ENCODE assay signal across 8 cellular contexts in genomic region chr3:50242778-50243551, GRCh38. TPM values are rescaled to one million over a fixed set of nuclear protein-coding genes. Genes with fewer than 3 reads are reported as not detected.
DNase-seq lines count a peak whose midpoint lies in the region; ATAC-seq, FAIRE-seq and TF ChIP-seq lines count a peak whose summit lies in the region.

No MANE protein-coding gene starts in this region.

- H3K9ac ChIP-seq in HepG2 (ENCODE audit: insufficient read depth, low read depth, low read length) (no peak overlapping the region), subcutaneous abdominal adipose tissue (ENCODE audit: low read length in 5 of 5) (peak overlapping the region; percentile 38 to 87 (median 67))

- TF ChIP-seq RAD21 in HepG2 (CRISPR knock-in tag; IDR thresholded peaks at IDR 0.05) = no peak

- TF ChIP-seq POLR2A in HepG2 (IDR thresholded peaks at IDR 0.05; ENCODE audit: insufficient read depth in 1 of 2, low read depth in 2 of 2, low read length in 2 of 2) = no peak

- 84% methylated on average over 8 of the region's 14 CpGs for WGBS in HepG2 (ENCODE audit: low lambda C conversion rate)

- H4K20me1 ChIP-seq in HepG2 (ENCODE audit: insufficient read depth, low read length) = no peaks in the 10 kb centered on the region

- peaks cover 27% of the 10 kb centered on the region for H3K79me2 ChIP-seq in HepG2 (ENCODE audit: insufficient read depth, low read length)

- no peaks in the 10 kb centered on the region for H3K4me1 Mint-ChIP-seq in Caco-2 (ENCODE audit: low read depth, unreplicated experiment)

- in situ Hi-C loops in HepG2 (cut with HindIII; ENCODE audit: extremely low pct_ligation_motif_present, low pct_unique_long_range_greater_than_20kb) = no loop called here

- FAIRE-seq in HepG2 (lab: Jason Lieb, UNC) = no peak

- H3K27me3 Mint-ChIP-seq in Caco-2 (ENCODE audit: insufficient read depth, unreplicated experiment) = no peaks in the 10 kb centered on the region

- H3K4me1 ChIP-seq in HepG2 (ENCODE audit: insufficient read depth, low read length) (peaks cover 33% of the 10 kb centered on the region), subcutaneous abdominal adipose tissue (ENCODE audit: control insufficient read depth in 5 of 5, insufficient read depth in 5 of 5, low read length in 5 of 5) (peaks cover 34 to 98% (median 96%) of the 10 kb centered on the region in 5 donors), Caco-2 (peaks cover 9% of the 10 kb centered on the region)

- 0 out of 5 replicates have a peak, but pooled peaks cover 0 to 9% of the 10 kb centered on the region in 2 experiments for H3K36me3 ChIP-seq in HepG2 (replicated peaks in 1 of 2; ENCODE audit: control insufficient read depth in 1 of 2, insufficient read depth in 2 of 2, low read length in 2 of 2)
- H3K36me3 ChIP-seq in subcutaneous abdominal adipose tissue (ENCODE audit: control insufficient read depth in 5 of 5, insufficient read depth in 5 of 5, low read length in 5 of 5) = peaks cover 0 to 30% (median 19%) of the 10 kb centered on the region in 5 donors
- no peaks in the 10 kb centered on the region; the same call in none of the 2 replicates for H3K36me3 ChIP-seq in Caco-2 (ENCODE audit: control insufficient read depth, insufficient read depth, low read length)

- no peak overlapping the region for H3K4me3 Mint-ChIP-seq in Caco-2 (ENCODE audit: unreplicated experiment)

- no peak overlapping the region for H3K27ac Mint-ChIP-seq in Caco-2 (ENCODE audit: unreplicated experiment)

- H3K9me3 ChIP-seq in HepG2 (ENCODE audit: low read length) = no peaks in the 10 kb centered on the region
- no peaks in the 10 kb centered on the region for H3K9me3 ChIP-seq in subcutaneous abdominal adipose tissue (ENCODE audit: control insufficient read depth in 5 of 5, low read length in 5 of 5)
- no peaks in the 10 kb centered on the region for H3K9me3 ChIP-seq in Caco-2

- H3K36me3 Mint-ChIP-seq in Caco-2 (ENCODE audit: insufficient read depth, unreplicated experiment) = peaks cover 15% of the 10 kb centered on the region

- TF ChIP-seq EP300 in HepG2 (IDR thresholded peaks at IDR 0.05; ENCODE audit: low read depth in 2 of 2, low read length in 2 of 2) (no peak), HepG2 (CRISPR knock-in tag; IDR thresholded peaks at IDR 0.05; ENCODE audit: borderline replicate concordance) (no peak)

- H2AFZ ChIP-seq in HepG2 (ENCODE audit: low read length) = no peak overlapping the region

- ATAC-seq in HepG2 (no peak), HG03135 (IDR thresholded peaks at IDR 0.05; ENCODE audit: unreplicated experiment) (no peak)

- TF ChIP-seq CTCF in RWPE1 (conservative IDR thresholded peaks at IDR 0.05; ENCODE audit: low read depth) = no peak
- TF ChIP-seq CTCF in HepG2 (CRISPR knock-in tag; IDR thresholded peaks at IDR 0.05) = no peak
- no peak for TF ChIP-seq CTCF in Caco-2 (IDR thresholded peaks at IDR 0.05; ENCODE audit: insufficient read depth in 1 of 2, low read depth in 1 of 2, low read length in 1 of 2, severe bottlenecking in 1 of 2, unreplicated experiment in 1 of 2)

- DNase-seq in EH (ENCODE audit: low read depth) (peak; percentile 72), RWPE1 (ENCODE audit: low spot score) (no peak), caudate nucleus (lab: John Stamatoyannopoulos, UW) (peak in 9 of 61 donors; percentile 13 to 53 (median 22)), HepG2 (ENCODE audit: low spot score) (no peak), Caco-2 (no peak), HuH-7.5 (ENCODE audit: low spot score) (no peak)

- H3K9me3 Mint-ChIP-seq in Caco-2 (ENCODE audit: unreplicated experiment) = no peaks in the 10 kb centered on the region

- POLR2A ChIA-PET in RWPE1 (lab: Yijun Ruan, JAX; ENCODE audit: low non-redundant PET) (no interaction called here), HepG2 (lab: Yijun Ruan, JAX) (interaction anchor here (1.4 kb wide), 1 partner anchor 17 kb away, joined by 3 read pairs; no protein-coding TSS in a partner anchor), Caco-2 (lab: Charles Lee) (interaction anchor here (0.5 kb wide), 1 partner anchor 326 kb away, joined by 8 read pairs; the partner anchor contains the start of gene HEMK1)

- intact Hi-C loops in HepG2 (cut with micrococcal nuclease; ENCODE audit: unreplicated experiment) = no loop called here
- intact Hi-C loops in Caco-2 (cut with micrococcal nuclease; ENCODE audit: unreplicated experiment) = no loop called here

- H3K27me3 ChIP-seq in HepG2 (ENCODE audit: control insufficient read depth in 1 of 2, insufficient read depth in 2 of 2, low read length in 2 of 2) (no peaks in the 10 kb centered on the region), subcutaneous abdominal adipose tissue (ENCODE audit: control insufficient read depth in 5 of 5, insufficient read depth in 4 of 5, low read length in 5 of 5) (no peaks in the 10 kb centered on the region), Caco-2 (replicated peaks; ENCODE audit: control insufficient read depth, insufficient read depth, low read length) (no peaks in the 10 kb centered on the region)

- CTCF ChIA-PET in RWPE1 (lab: Yijun Ruan, JAX) = interaction anchor here (0.6 to 1.1 kb wide), 3 partner anchors 16 to 122 kb away, joined by 3 to 5 read pairs (median 4); no protein-coding TSS in a partner anchor
- CTCF ChIA-PET in HepG2 (lab: Yijun Ruan, JAX; ENCODE audit: low intra/inter-chr PET ratio, low total read pairs) = interaction anchor here (1.7 kb wide), 1 partner anchor 15 kb away, joined by 3 read pairs; no protein-coding TSS in a partner anchor
- CTCF ChIA-PET in Caco-2 (lab: Charles Lee) = interaction anchor here (0.9 kb wide), 1 partner anchor 13 kb away, joined by 3 read pairs; no protein-coding TSS in a partner anchor

- H3K4me3 ChIP-seq in HepG2 (replicated peaks in 1 of 3; ENCODE audit: insufficient read depth in 1 of 3, low read depth in 2 of 3, low read length in 3 of 3) (no peak overlapping the region), subcutaneous abdominal adipose tissue (ENCODE audit: low read depth in 1 of 5, low read length in 5 of 5) (peak overlapping the region; percentile 3 to 48 (median 43)), Caco-2 (ENCODE audit: low read depth, low read length) (no peak overlapping the region)

- H3K27ac ChIP-seq in RWPE1 (peak overlapping the region; percentile 100), caudate nucleus (ENCODE audit: low read depth, low read length) (peak overlapping the region; percentile 80), HepG2 (ENCODE audit: extremely low read length, insufficient read depth, low read length) (no peak overlapping the region), subcutaneous abdominal adipose tissue (ENCODE audit: low read depth, low read length) (peak overlapping the region; percentile 92)

- H3K4me2 ChIP-seq in HepG2 (ENCODE audit: low read depth, low read length) = no peak overlapping the region

- no TSS peak for BruUV-seq in HepG2 (replicated peaks; lab: Mats Ljungman, UMichigan)
- BruUV-seq in Caco-2 (replicated peaks; lab: Mats Ljungman, UMichigan) = no TSS peak

RNA-seq across cellular contexts. Expression of gene GNAI2, which starts 7.0 kb away (rescaled TPM):
- 34.5 and 51.1 TPM in 2 replicates for total RNA-seq in HepG2 (2016; rRNA removed; fragmentation: Illumina TruSeq; extraction: Trizol)
- total RNA-seq in HepG2 (2016; cell fraction: cytosol; rRNA removed; fragmentation: Illumina TruSeq; extraction: Trizol; ENCODE audit: low read depth) = 26.6 and 32.1 TPM in 2 replicates
- total RNA-seq in HepG2 (2016; cell fraction: insoluble cytoplasmic fraction; rRNA removed; fragmentation: Illumina TruSeq; extraction: Trizol) = 33.4 and 51.3 TPM in 2 replicates
- total RNA-seq in HepG2 (2016; cell fraction: membrane; rRNA removed; fragmentation: Illumina TruSeq; extraction: Trizol) = 43.7 and 48.0 TPM in 2 replicates
- total RNA-seq in HepG2 (2016; cell fraction: nucleus; rRNA removed; fragmentation: Illumina TruSeq; extraction: Trizol) = 26.6 and 32.5 TPM in 2 replicates
- 66.1 and 66.2 TPM in 2 replicates for polyA plus RNA-seq in HepG2 (2011; rRNA removed)
- polyA plus RNA-seq in HepG2 (2011; cell fraction: cytosol; rRNA removed) = 64.5 and 77.2 TPM in 2 replicates
- polyA plus RNA-seq in HepG2 (2011; cell fraction: nucleus; rRNA removed) = 39.4 and 42.6 TPM in 2 replicates
- polyA plus RNA-seq in HepG2 (2012) = 25.4 and 25.9 TPM in 2 replicates
- 37.3 and 42.8 TPM in 2 replicates for polyA plus RNA-seq in HepG2 (2016; cell fraction: cytosol; fragmentation: Illumina TruSeq; extraction: Trizol; ENCODE audit: low read depth)
- 57.1 and 66.6 TPM in 2 replicates for polyA plus RNA-seq in HepG2 (2016; cell fraction: insoluble cytoplasmic fraction; fragmentation: Illumina TruSeq; extraction: Trizol; ENCODE audit: low read depth)
- 69.3 and 71.1 TPM in 2 replicates for polyA plus RNA-seq in HepG2 (2016; cell fraction: membrane; fragmentation: Illumina TruSeq; extraction: Trizol; ENCODE audit: low read depth)
- polyA plus RNA-seq in HepG2 (2016; cell fraction: nucleus; fragmentation: Illumina TruSeq; extraction: Trizol; ENCODE audit: insufficient read depth, low read depth) = 73.5 and 75.3 TPM in 2 replicates
- polyA minus RNA-seq in HepG2 (2011; rRNA and poly(A)+ RNA removed; ENCODE audit: low replicate concordance) = 111 and 236 TPM in 2 replicates
- polyA minus RNA-seq in HepG2 (2011; cell fraction: cytosol; rRNA and poly(A)+ RNA removed) = 26.0 and 26.4 TPM in 2 replicates
- 16.4 and 20.0 TPM in 2 replicates for polyA minus RNA-seq in HepG2 (2011; cell fraction: nucleus; rRNA and poly(A)+ RNA removed)
- total RNA-seq in Caco-2 (2022) = 59.3 and 62.0 TPM in 2 replicates

RNA-seq across cellular contexts. Expression of gene SEMA3B, which starts 26.0 kb away (rescaled TPM):
- 25.6 and 93.2 TPM in 2 replicates for total RNA-seq in HepG2 (2016; rRNA removed; fragmentation: Illumina TruSeq; extraction: Trizol)
- total RNA-seq in HepG2 (2016; cell fraction: cytosol; rRNA removed; fragmentation: Illumina TruSeq; extraction: Trizol; ENCODE audit: low read depth) = 12.3 and 13.3 TPM in 2 replicates
- total RNA-seq in HepG2 (2016; cell fraction: insoluble cytoplasmic fraction; rRNA removed; fragmentation: Illumina TruSeq; extraction: Trizol) = 23.5 and 94.1 TPM in 2 replicates
- total RNA-seq in HepG2 (2016; cell fraction: membrane; rRNA removed; fragmentation: Illumina TruSeq; extraction: Trizol) = 18.0 and 19.0 TPM in 2 replicates
- total RNA-seq in HepG2 (2016; cell fraction: nucleus; rRNA removed; fragmentation: Illumina TruSeq; extraction: Trizol) = 106 and 120 TPM in 2 replicates
- polyA plus RNA-seq in HepG2 (2011; rRNA removed) = 158 and 173 TPM in 2 replicates
- 99.8 and 199 TPM in 2 replicates for polyA plus RNA-seq in HepG2 (2011; cell fraction: cytosol; rRNA removed)
- polyA plus RNA-seq in HepG2 (2011; cell fraction: nucleus; rRNA removed) = 824 and 1,487 TPM in 2 replicates
- 48.8 and 75.5 TPM in 2 replicates for polyA plus RNA-seq in HepG2 (2012)
- 10.5 and 10.8 TPM in 2 replicates for polyA plus RNA-seq in HepG2 (2016; cell fraction: cytosol; fragmentation: Illumina TruSeq; extraction: Trizol; ENCODE audit: low read depth)
- 26.4 and 37.1 TPM in 2 replicates for polyA plus RNA-seq in HepG2 (2016; cell fraction: insoluble cytoplasmic fraction; fragmentation: Illumina TruSeq; extraction: Trizol; ENCODE audit: low read depth)
- 15.3 and 17.6 TPM in 2 replicates for polyA plus RNA-seq in HepG2 (2016; cell fraction: membrane; fragmentation: Illumina TruSeq; extraction: Trizol; ENCODE audit: low read depth)
- 390 and 409 TPM in 2 replicates for polyA plus RNA-seq in HepG2 (2016; cell fraction: nucleus; fragmentation: Illumina TruSeq; extraction: Trizol; ENCODE audit: insufficient read depth, low read depth)
- 84.6 and 160 TPM in 2 replicates for polyA minus RNA-seq in HepG2 (2011; rRNA and poly(A)+ RNA removed; ENCODE audit: low replicate concordance)
- 55.4 and 70.0 TPM in 2 replicates for polyA minus RNA-seq in HepG2 (2011; cell fraction: cytosol; rRNA and poly(A)+ RNA removed)
- polyA minus RNA-seq in HepG2 (2011; cell fraction: nucleus; rRNA and poly(A)+ RNA removed) = 81.1 and 108 TPM in 2 replicates
- total RNA-seq in Caco-2 (2022) = 19.7 and 21.8 TPM in 2 replicates

RNA-seq across cellular contexts. Expression of gene LSMEM2, which starts 35.9 kb away (rescaled TPM):
- total RNA-seq in HepG2 (2016; rRNA removed; fragmentation: Illumina TruSeq; extraction: Trizol) = 0.07 TPM in 1 of 2 replicates, not detected in the other
- not detected in 2 replicates for total RNA-seq in HepG2 (2016; cell fraction: cytosol; rRNA removed; fragmentation: Illumina TruSeq; extraction: Trizol; ENCODE audit: low read depth)
- 0.06 TPM in 1 of 2 replicates, not detected in the other for total RNA-seq in HepG2 (2016; cell fraction: insoluble cytoplasmic fraction; rRNA removed; fragmentation: Illumina TruSeq; extraction: Trizol)
- not detected in 2 replicates for total RNA-seq in HepG2 (2016; cell fraction: membrane; rRNA removed; fragmentation: Illumina TruSeq; extraction: Trizol)
- total RNA-seq in HepG2 (2016; cell fraction: nucleus; rRNA removed; fragmentation: Illumina TruSeq; extraction: Trizol) = 0.25 TPM in 1 of 2 replicates, not detected in the other
- polyA plus RNA-seq in HepG2 (2011; rRNA removed) = 0.41 and 0.44 TPM in 2 replicates
- polyA plus RNA-seq in HepG2 (2011; cell fraction: cytosol; rRNA removed) = 0.08 and 0.15 TPM in 2 replicates
- polyA plus RNA-seq in HepG2 (2011; cell fraction: nucleus; rRNA removed) = 1.3 and 2.1 TPM in 2 replicates
- polyA plus RNA-seq in HepG2 (2012) = 0.17 and 0.37 TPM in 2 replicates
- not detected in 2 replicates for polyA plus RNA-seq in HepG2 (2016; cell fraction: cytosol; fragmentation: Illumina TruSeq; extraction: Trizol; ENCODE audit: low read depth)
- polyA plus RNA-seq in HepG2 (2016; cell fraction: insoluble cytoplasmic fraction; fragmentation: Illumina TruSeq; extraction: Trizol; ENCODE audit: low read depth) = not detected in 2 replicates
- polyA plus RNA-seq in HepG2 (2016; cell fraction: membrane; fragmentation: Illumina TruSeq; extraction: Trizol; ENCODE audit: low read depth) = not detected in 2 replicates
- 0.42 TPM in 1 of 2 replicates, not detected in the other for polyA plus RNA-seq in HepG2 (2016; cell fraction: nucleus; fragmentation: Illumina TruSeq; extraction: Trizol; ENCODE audit: insufficient read depth, low read depth)
- polyA minus RNA-seq in HepG2 (2011; rRNA and poly(A)+ RNA removed; ENCODE audit: low replicate concordance) = 0.09 and 0.34 TPM in 2 replicates
- not detected in 2 replicates for polyA minus RNA-seq in HepG2 (2011; cell fraction: cytosol; rRNA and poly(A)+ RNA removed)
- polyA minus RNA-seq in HepG2 (2011; cell fraction: nucleus; rRNA and poly(A)+ RNA removed) = 0.90 TPM in 1 of 2 replicates, not detected in the other
- total RNA-seq in Caco-2 (2022) = not detected in 2 replicates

RNA-seq across cellular contexts. Expression of gene SLC38A3, which starts 37.9 kb away (rescaled TPM):
- total RNA-seq in HepG2 (2016; rRNA removed; fragmentation: Illumina TruSeq; extraction: Trizol) (14.3 and 29.8 TPM in 2 replicates), Caco-2 (2022) (11.4 and 16.8 TPM in 2 replicates)
- total RNA-seq in HepG2 (2016; cell fraction: cytosol; rRNA removed; fragmentation: Illumina TruSeq; extraction: Trizol; ENCODE audit: low read depth) = 9.4 and 12.0 TPM in 2 replicates
- total RNA-seq in HepG2 (2016; cell fraction: insoluble cytoplasmic fraction; rRNA removed; fragmentation: Illumina TruSeq; extraction: Trizol) = 14.3 and 31.3 TPM in 2 replicates
- total RNA-seq in HepG2 (2016; cell fraction: membrane; rRNA removed; fragmentation: Illumina TruSeq; extraction: Trizol) = 13.7 and 15.1 TPM in 2 replicates
- 51.2 and 60.9 TPM in 2 replicates for total RNA-seq in HepG2 (2016; cell fraction: nucleus; rRNA removed; fragmentation: Illumina TruSeq; extraction: Trizol)
- polyA plus RNA-seq in HepG2 (2011; rRNA removed) = 164 and 247 TPM in 2 replicates
- polyA plus RNA-seq in HepG2 (2011; cell fraction: cytosol; rRNA removed) = 69.6 and 77.8 TPM in 2 replicates
- 645 and 755 TPM in 2 replicates for polyA plus RNA-seq in HepG2 (2011; cell fraction: nucleus; rRNA removed)
- 101 and 126 TPM in 2 replicates for polyA plus RNA-seq in HepG2 (2012)
- 7.3 and 7.5 TPM in 2 replicates for polyA plus RNA-seq in HepG2 (2016; cell fraction: cytosol; fragmentation: Illumina TruSeq; extraction: Trizol; ENCODE audit: low read depth)
- polyA plus RNA-seq in HepG2 (2016; cell fraction: insoluble cytoplasmic fraction; fragmentation: Illumina TruSeq; extraction: Trizol; ENCODE audit: low read depth) = 17.2 and 22.9 TPM in 2 replicates
- 12.8 and 13.7 TPM in 2 replicates for polyA plus RNA-seq in HepG2 (2016; cell fraction: membrane; fragmentation: Illumina TruSeq; extraction: Trizol; ENCODE audit: low read depth)
- 146 and 148 TPM in 2 replicates for polyA plus RNA-seq in HepG2 (2016; cell fraction: nucleus; fragmentation: Illumina TruSeq; extraction: Trizol; ENCODE audit: insufficient read depth, low read depth)
- polyA minus RNA-seq in HepG2 (2011; rRNA and poly(A)+ RNA removed; ENCODE audit: low replicate concordance) = 0.14 and 257 TPM in 2 replicates
- polyA minus RNA-seq in HepG2 (2011; cell fraction: cytosol; rRNA and poly(A)+ RNA removed) = 61.1 and 83.0 TPM in 2 replicates
- 113 and 140 TPM in 2 replicates for polyA minus RNA-seq in HepG2 (2011; cell fraction: nucleus; rRNA and poly(A)+ RNA removed)

RNA-seq across cellular contexts. Expression of gene IFRD2, which starts 49.3 kb away (rescaled TPM):
- 81.4 and 96.1 TPM in 2 replicates for total RNA-seq in HepG2 (2016; rRNA removed; fragmentation: Illumina TruSeq; extraction: Trizol)
- 66.4 and 85.9 TPM in 2 replicates for total RNA-seq in HepG2 (2016; cell fraction: cytosol; rRNA removed; fragmentation: Illumina TruSeq; extraction: Trizol; ENCODE audit: low read depth)
- 79.0 and 101 TPM in 2 replicates for total RNA-seq in HepG2 (2016; cell fraction: insoluble cytoplasmic fraction; rRNA removed; fragmentation: Illumina TruSeq; extraction: Trizol)
- total RNA-seq in HepG2 (2016; cell fraction: membrane; rRNA removed; fragmentation: Illumina TruSeq; extraction: Trizol) = 126 and 147 TPM in 2 replicates
- 83.9 and 92.3 TPM in 2 replicates for total RNA-seq in HepG2 (2016; cell fraction: nucleus; rRNA removed; fragmentation: Illumina TruSeq; extraction: Trizol)
- polyA plus RNA-seq in HepG2 (2011; rRNA removed) = 32.8 and 43.1 TPM in 2 replicates
- polyA plus RNA-seq in HepG2 (2011; cell fraction: cytosol; rRNA removed) = 29.8 and 39.8 TPM in 2 replicates
- polyA plus RNA-seq in HepG2 (2011; cell fraction: nucleus; rRNA removed) = 174 and 179 TPM in 2 replicates
- 38.5 and 48.9 TPM in 2 replicates for polyA plus RNA-seq in HepG2 (2012)
- polyA plus RNA-seq in HepG2 (2016; cell fraction: cytosol; fragmentation: Illumina TruSeq; extraction: Trizol; ENCODE audit: low read depth) = 54.5 and 72.4 TPM in 2 replicates
- 62.4 and 77.5 TPM in 2 replicates for polyA plus RNA-seq in HepG2 (2016; cell fraction: insoluble cytoplasmic fraction; fragmentation: Illumina TruSeq; extraction: Trizol; ENCODE audit: low read depth)
- polyA plus RNA-seq in HepG2 (2016; cell fraction: membrane; fragmentation: Illumina TruSeq; extraction: Trizol; ENCODE audit: low read depth) = 89.6 and 91.5 TPM in 2 replicates
- polyA plus RNA-seq in HepG2 (2016; cell fraction: nucleus; fragmentation: Illumina TruSeq; extraction: Trizol; ENCODE audit: insufficient read depth, low read depth) = 124 and 130 TPM in 2 replicates
- 61.7 and 107 TPM in 2 replicates for polyA minus RNA-seq in HepG2 (2011; rRNA and poly(A)+ RNA removed; ENCODE audit: low replicate concordance)
- 15.9 and 21.4 TPM in 2 replicates for polyA minus RNA-seq in HepG2 (2011; cell fraction: cytosol; rRNA and poly(A)+ RNA removed)
- polyA minus RNA-seq in HepG2 (2011; cell fraction: nucleus; rRNA and poly(A)+ RNA removed) = 46.6 and 52.5 TPM in 2 replicates
- 88.0 and 89.5 TPM in 2 replicates for total RNA-seq in Caco-2 (2022)

Comparison
In these comparisons a context has a peak if more than half of its experiments do, and no peak if none do; other contexts are left out.
1. H3K4me3 ChIP-seq: peak in subcutaneous abdominal adipose tissue (5 of 5); none in HepG2 (0 of 3) and Caco-2 (single experiment).